22 cellular contexts compared by ENCODE assay signal in genomic region chr18:23341383-23341782, GRCh38.
A peak's percentile ranks its signal among the peaks of the same experiment; 100 is the strongest.
DNase-seq lines count a peak whose midpoint lies in the region; ATAC-seq and TF ChIP-seq lines count a peak whose summit lies in the region.
"Had no signal": no experiment of that assay in that cellular context is flagged by ENCODE, and none has a peak within 500 bp of the region (broad histone marks: within the 10 kb centered on the region; RNA-seq: fewer than 3 reads in every experiment).

No MANE protein-coding gene starts in this region.

- H3K18ac ChIP-seq in IMR-90 (ENCODE audit: low read depth, low read length), result no peak overlapping the region

- POLR2A ChIA-PET in activated CD8-positive, alpha-beta T cell treated with anti-CD3 and anti-CD28 coated beads for 36 hours (lab: Charles Lee), result no interaction called here
- POLR2A ChIA-PET in activated CD8-positive, alpha-beta T cell treated with anti-CD3 and anti-CD28 coated beads, Interleukin-2, amount 10 ng/mL, durations not matched to agents 7 days and 5 days (lab: Charles Lee), result interaction anchor here (0.7 kb wide), 1 partner anchor 340 kb away, joined by 3 read pairs; no protein-coding TSS in a partner anchor
- POLR2A ChIA-PET in IMR-90 (lab: Charles Lee; ENCODE audit: unreplicated experiment), result no interaction called here

- H3K27me3 ChIP-seq in IMR-90 (ENCODE audit: control insufficient read depth, insufficient read depth, low read length) (no peaks in the 10 kb centered on the region), upper lobe of left lung (no peaks in the 10 kb centered on the region)
- H3K27me3 ChIP-seq: neural progenitor cell had no signal

- no peak overlapping the region for H2BK120ac ChIP-seq in IMR-90 (ENCODE audit: low read depth, low read length)

- H3K36me3 ChIP-seq in IMR-90 (ENCODE audit: control insufficient read depth, insufficient read depth, low read length), result no peaks in the 10 kb centered on the region
- H3K36me3 ChIP-seq in upper lobe of left lung, result no peaks in the 10 kb centered on the region
- H3K36me3 ChIP-seq: neural progenitor cell had no signal

- peak; percentile 28 for DNase-seq in activated CD8-positive, alpha-beta T cell treated with anti-CD3 and anti-CD28 coated beads for 36 hours
- no peak for DNase-seq in activated CD8-positive, alpha-beta T cell treated with anti-CD3 and anti-CD28 coated beads, Interleukin-2, amount 10 ng/mL, durations not matched to agents 7 days and 5 days
- DNase-seq in IMR-90 (peak; percentile 28), coronary artery (ENCODE audit: low spot score) (no peak), upper lobe of left lung (no peak)
- no peak for DNase-seq in stimulated activated effector memory CD8-positive, alpha-beta T cell treated with anti-CD3 and anti-CD28 coated beads, Interleukin-12 subunit alpha, Interleukin-12 subunit beta, amount 100 ng/mL, for 72 hours (ENCODE audit: low spot score in 2 of 2)
- DNase-seq in activated CD8-positive, alpha-beta memory T cell treated with anti-CD3 and anti-CD28 coated beads for 24 hours, result no peak
- DNase-seq: DMS153; effector CD8-positive, alpha-beta T cell; hippocampal formation; kidney; MM.1S; NCI-H1694; NCI-H446; stimulated activated CD8-positive, alpha-beta memory T cell treated with anti-CD3 and anti-CD28 coated beads, Interleukin-4, amount 100 ng/mL, for 48 hours; T-cell had no signal

- intact Hi-C loops in activated CD8-positive, alpha-beta T cell treated with anti-CD3 and anti-CD28 coated beads for 36 hours (cut with micrococcal nuclease), result no loop called here
- intact Hi-C loops in IMR-90 (cut with micrococcal nuclease), result no loop called here

- no peak overlapping the region for H2AK9ac ChIP-seq in IMR-90 (replicated peaks; ENCODE audit: low read depth, low read length, poor library complexity)

- in situ Hi-C loops in IMR-90 (cut with MboI; ENCODE audit: low sequenced_read_pairs), result no loop called here

- H3K9me3 Mint-ChIP-seq in activated CD8-positive, alpha-beta T cell treated with anti-CD3 and anti-CD28 coated beads for 36 hours, result no peaks in the 10 kb centered on the region
- H3K9me3 Mint-ChIP-seq in activated CD8-positive, alpha-beta T cell treated with anti-CD3 and anti-CD28 coated beads, Interleukin-2, amount 10 ng/mL, durations not matched to agents 7 days and 5 days (ENCODE audit: insufficient read depth), result no peaks in the 10 kb centered on the region
- no peaks in the 10 kb centered on the region for H3K9me3 Mint-ChIP-seq in stimulated activated effector memory CD8-positive, alpha-beta T cell treated with anti-CD3 and anti-CD28 coated beads, Interleukin-12 subunit alpha, Interleukin-12 subunit beta, amount 100 ng/mL, for 72 hours
- H3K9me3 Mint-ChIP-seq: neural progenitor cell, T-cell had no signal

- peaks cover 15% of the 10 kb centered on the region for H3K4me1 Mint-ChIP-seq in activated CD8-positive, alpha-beta T cell treated with anti-CD3 and anti-CD28 coated beads for 36 hours (ENCODE audit: low read depth)
- H3K4me1 Mint-ChIP-seq in activated CD8-positive, alpha-beta T cell treated with anti-CD3 and anti-CD28 coated beads, Interleukin-2, amount 10 ng/mL, durations not matched to agents 7 days and 5 days (ENCODE audit: low read depth), result no peaks in the 10 kb centered on the region
- H3K4me1 Mint-ChIP-seq in stimulated activated effector memory CD8-positive, alpha-beta T cell treated with anti-CD3 and anti-CD28 coated beads, Interleukin-12 subunit alpha, Interleukin-12 subunit beta, amount 100 ng/mL, for 72 hours, result peaks cover 5% of the 10 kb centered on the region
- H3K4me1 Mint-ChIP-seq: CD14-positive monocyte had no signal

- H3K9ac ChIP-seq in IMR-90 (ENCODE audit: low read depth, low read length), result no peak overlapping the region
- H3K9ac ChIP-seq: neural progenitor cell had no signal

- dilution Hi-C loops in IMR-90 (cut with HindIII; ENCODE audit: low sequenced_read_pairs, unreplicated experiment), result no loop called here

- WGBS in IMR-90 (ENCODE audit: extremely low coverage in 2 of 2, insufficient read length in 1 of 2), 2 experiments, result 100% methylated on average over 1 of the region's 9 CpGs; no CpG with 5 or more reads in 1 of the 2 experiments
- 84 to 88% methylated on average over 9 of the region's 9 CpGs for WGBS in upper lobe of left lung, 2 donors

- TF ChIP-seq POLR2A in IMR-90 (IDR thresholded peaks at IDR 0.05; ENCODE audit: low read depth, low read length), result no peak
- TF ChIP-seq POLR2A in upper lobe of left lung (IDR thresholded peaks at IDR 0.05), result no peak

- H3K4me2 ChIP-seq in IMR-90 (ENCODE audit: low read depth, low read length), result no peak overlapping the region
- H3K4me2 ChIP-seq: A549, neural progenitor cell had no signal

- H2BK15ac ChIP-seq in IMR-90 (ENCODE audit: low read depth, low read length), result no peak overlapping the region

- TF ChIP-seq RAD21 in IMR-90 (IDR thresholded peaks at IDR 0.05; ENCODE audit: low read length), result no peak

- no peak overlapping the region for H4K5ac ChIP-seq in IMR-90 (ENCODE audit: low read depth, low read length)

- CTCF ChIA-PET in activated CD8-positive, alpha-beta T cell treated with anti-CD3 and anti-CD28 coated beads for 36 hours (lab: Charles Lee), result no interaction called here
- CTCF ChIA-PET in activated CD8-positive, alpha-beta T cell treated with anti-CD3 and anti-CD28 coated beads, Interleukin-2, amount 10 ng/mL, durations not matched to agents 7 days and 5 days (lab: Charles Lee), result no interaction called here
- CTCF ChIA-PET in IMR-90 (lab: Yijun Ruan, JAX), result no interaction called here

- H3K4ac ChIP-seq in IMR-90 (ENCODE audit: low read depth, low read length), result no peak overlapping the region

- no peak overlapping the region for H2BK20ac ChIP-seq in IMR-90 (ENCODE audit: low read depth, low read length)

- H3K36me3 Mint-ChIP-seq in activated CD8-positive, alpha-beta T cell treated with anti-CD3 and anti-CD28 coated beads for 36 hours (ENCODE audit: low read depth), result peaks cover 15% of the 10 kb centered on the region
- peaks cover 10% of the 10 kb centered on the region for H3K36me3 Mint-ChIP-seq in activated CD8-positive, alpha-beta T cell treated with anti-CD3 and anti-CD28 coated beads, Interleukin-2, amount 10 ng/mL, durations not matched to agents 7 days and 5 days (ENCODE audit: low read depth)
- no peaks in the 10 kb centered on the region for H3K36me3 Mint-ChIP-seq in stimulated activated effector memory CD8-positive, alpha-beta T cell treated with anti-CD3 and anti-CD28 coated beads, Interleukin-12 subunit alpha, Interleukin-12 subunit beta, amount 100 ng/mL, for 72 hours
- H3K36me3 Mint-ChIP-seq: T-cell had no signal

- TF ChIP-seq EP300 in upper lobe of left lung (IDR thresholded peaks at IDR 0.05), result no peak

- peaks cover 7% of the 10 kb centered on the region for H3K4me1 ChIP-seq in IMR-90 (ENCODE audit: control insufficient read depth, insufficient read depth, low read length)
- peaks cover 0 to 2% (median 0%) of the 10 kb centered on the region in 4 donors for H3K4me1 ChIP-seq in upper lobe of left lung
- H3K4me1 ChIP-seq: A549 had no signal

- H3K27ac ChIP-seq in IMR-90 (ENCODE audit: insufficient read depth, low read length) (no peak overlapping the region), coronary artery (peak overlapping the region; percentile 38 to 72), upper lobe of left lung (peak overlapping the region in 2 of 4 donors; percentile 34 to 42)
- H3K27ac ChIP-seq: A549, neural progenitor cell had no signal

- no TSS peak for BruUV-seq in IMR-90 (replicated peaks; lab: Mats Ljungman, UMichigan)

- no peak overlapping the region for H4K8ac ChIP-seq in IMR-90 (ENCODE audit: low read depth in 2 of 2, low read length in 2 of 2)

- H3K9me1 ChIP-seq in IMR-90 (ENCODE audit: insufficient read depth, low read length), result peaks cover 3% of the 10 kb centered on the region; the same call in 1 of the 2 replicates

- no peaks in the 10 kb centered on the region for H4K20me1 ChIP-seq in IMR-90 (ENCODE audit: insufficient read depth, low read length)

- TF ChIP-seq CTCF in activated CD8-positive, alpha-beta T cell treated with anti-CD3 and anti-CD28 coated beads for 36 hours (IDR thresholded peaks at IDR 0.05), result no peak
- TF ChIP-seq CTCF in IMR-90 (conservative IDR thresholded peaks at IDR 0.05; ENCODE audit: low read depth, low read length) (no peak), coronary artery (IDR thresholded peaks at IDR 0.05) (no peak), upper lobe of left lung (IDR thresholded peaks at IDR 0.05) (no peak)

- H3K4me3 Mint-ChIP-seq in activated CD8-positive, alpha-beta T cell treated with anti-CD3 and anti-CD28 coated beads for 36 hours, result no peak overlapping the region
- H3K4me3 Mint-ChIP-seq in activated CD8-positive, alpha-beta T cell treated with anti-CD3 and anti-CD28 coated beads, Interleukin-2, amount 10 ng/mL, durations not matched to agents 7 days and 5 days, result no peak overlapping the region
- no peak overlapping the region for H3K4me3 Mint-ChIP-seq in stimulated activated effector memory CD8-positive, alpha-beta T cell treated with anti-CD3 and anti-CD28 coated beads, Interleukin-12 subunit alpha, Interleukin-12 subunit beta, amount 100 ng/mL, for 72 hours
- H3K4me3 Mint-ChIP-seq: CD14-positive monocyte, mesothelial cell of epicardium, neural progenitor cell, T-cell had no signal

- no peaks in the 10 kb centered on the region for H3K79me1 ChIP-seq in IMR-90 (ENCODE audit: low read depth in 1 of 2, low read length in 2 of 2)

- no peak overlapping the region for H2AFZ ChIP-seq in IMR-90 (replicated peaks; ENCODE audit: low read length, poor library complexity)
- H2AFZ ChIP-seq: neural progenitor cell had no signal

- ATAC-seq in activated CD8-positive, alpha-beta T cell treated with anti-CD3 and anti-CD28 coated beads for 36 hours, result peak; percentile 75
- no peak for ATAC-seq in activated CD8-positive, alpha-beta T cell treated with anti-CD3 and anti-CD28 coated beads, Interleukin-2, amount 10 ng/mL, durations not matched to agents 7 days and 5 days
- ATAC-seq in IMR-90 (ENCODE audit: low read depth), result no peak
- ATAC-seq in stimulated activated effector memory CD8-positive, alpha-beta T cell treated with anti-CD3 and anti-CD28 coated beads, Interleukin-12 subunit alpha, Interleukin-12 subunit beta, amount 100 ng/mL, for 72 hours, result peak; percentile 57
- no peak for ATAC-seq in upper lobe of left lung (ENCODE audit: low FRiP score in 2 of 2)
- ATAC-seq in HG03280 (IDR thresholded peaks at IDR 0.05; ENCODE audit: unreplicated experiment), result no peak
- ATAC-seq: A549, HepG2, T-cell had no signal

- H4K91ac ChIP-seq in IMR-90 (ENCODE audit: insufficient read depth, low read depth, low read length), result no peak overlapping the region

- no peak overlapping the region for H2AK5ac ChIP-seq in IMR-90 (ENCODE audit: low read depth, low read length)

- no peak overlapping the region for H3K56ac ChIP-seq in IMR-90 (ENCODE audit: extremely low read depth, insufficient read depth, low read length)

- H2BK5ac ChIP-seq in IMR-90 (ENCODE audit: low read depth, low read length, poor library complexity, severe bottlenecking), result no peak overlapping the region

- peak overlapping the region; percentile 50 for H3K27ac Mint-ChIP-seq in activated CD8-positive, alpha-beta T cell treated with anti-CD3 and anti-CD28 coated beads for 36 hours
- H3K27ac Mint-ChIP-seq in activated CD8-positive, alpha-beta T cell treated with anti-CD3 and anti-CD28 coated beads, Interleukin-2, amount 10 ng/mL, durations not matched to agents 7 days and 5 days, result no peak overlapping the region
- no peak overlapping the region for H3K27ac Mint-ChIP-seq in stimulated activated effector memory CD8-positive, alpha-beta T cell treated with anti-CD3 and anti-CD28 coated beads, Interleukin-12 subunit alpha, Interleukin-12 subunit beta, amount 100 ng/mL, for 72 hours
- H3K27ac Mint-ChIP-seq: CD14-positive monocyte, T-cell had no signal

- H3K23ac ChIP-seq in IMR-90 (ENCODE audit: low read depth, low read length), result no peak overlapping the region

- no peaks in the 10 kb centered on the region for H3K27me3 Mint-ChIP-seq in activated CD8-positive, alpha-beta T cell treated with anti-CD3 and anti-CD28 coated beads for 36 hours
- no peaks in the 10 kb centered on the region for H3K27me3 Mint-ChIP-seq in activated CD8-positive, alpha-beta T cell treated with anti-CD3 and anti-CD28 coated beads, Interleukin-2, amount 10 ng/mL, durations not matched to agents 7 days and 5 days (ENCODE audit: low read depth)
- H3K27me3 Mint-ChIP-seq: T-cell had no signal

- no peak overlapping the region for H3K14ac ChIP-seq in IMR-90 (replicated peaks; ENCODE audit: low read depth, low read length)

- no peak overlapping the region for H3K4me3 ChIP-seq in IMR-90 (ENCODE audit: insufficient read depth, low read depth, low read length)
- H3K4me3 ChIP-seq in coronary artery, result peak overlapping the region; percentile 16
- H3K4me3 ChIP-seq in upper lobe of left lung, result no peak overlapping the region
- H3K4me3 ChIP-seq: A549, neural progenitor cell had no signal

- H3K9me3 ChIP-seq in IMR-90 (ENCODE audit: control insufficient read depth, insufficient read depth, low read length) (no peaks in the 10 kb centered on the region), upper lobe of left lung (no peaks in the 10 kb centered on the region)
- H3K9me3 ChIP-seq: A549 had no signal

Comparison
In these comparisons a context has a peak if more than half of its experiments do, and no peak if none do; other contexts are left out.
1. ATAC-seq: peak in activated CD8-positive, alpha-beta T cell treated with anti-CD3 and anti-CD28 coated beads for 36 hours (single experiment) and stimulated activated effector memory CD8-positive, alpha-beta T cell treated with anti-CD3 and anti-CD28 coated beads, Interleukin-12 subunit alpha, Interleukin-12 subunit beta, amount 100 ng/mL, for 72 hours (single experiment); none in activated CD8-positive, alpha-beta T cell treated with anti-CD3 and anti-CD28 coated beads, Interleukin-2, amount 10 ng/mL, durations not matched to agents 7 days and 5 days (single experiment), IMR-90 (single experiment), upper lobe of left lung (0 of 2) and HG03280 (single experiment).
2. DNase-seq: peak in activated CD8-positive, alpha-beta T cell treated with anti-CD3 and anti-CD28 coated beads for 36 hours (single experiment) and IMR-90 (single experiment); none in activated CD8-positive, alpha-beta T cell treated with anti-CD3 and anti-CD28 coated beads, Interleukin-2, amount 10 ng/mL, durations not matched to agents 7 days and 5 days (single experiment), coronary artery (single experiment), stimulated activated effector memory CD8-positive, alpha-beta T cell treated with anti-CD3 and anti-CD28 coated beads, Interleukin-12 subunit alpha, Interleukin-12 subunit beta, amount 100 ng/mL, for 72 hours (0 of 2), activated CD8-positive, alpha-beta memory T cell treated with anti-CD3 and anti-CD28 coated beads for 24 hours (single experiment) and upper lobe of left lung (0 of 2).